In genomic region chr1:233664804-233665574, GRCh38 we compare ENCODE assay signal across 17 cellular contexts. TPM values are rescaled to one million over a fixed set of nuclear protein-coding genes. Genes with fewer than 3 reads are reported as not detected.
"Had no signal": no experiment of that assay in that cellular context is flagged by ENCODE, and none has a peak within 500 bp of the region (broad histone marks: within the 10 kb centered on the region; RNA-seq: fewer than 3 reads in every experiment).

No MANE protein-coding gene starts in this region.

- H3K27me3 Mint-ChIP-seq: activated CD4-positive, alpha-beta T cell treated with anti-CD3 and anti-CD28 coated beads, Interleukin-2, amount 10 ng/mL, durations not matched to agents 7 days and 5 days; activated naive CD8-positive, alpha-beta T cell treated with anti-CD3 and anti-CD28 coated beads for 36 hours; memory B cell; stimulated activated naive B cell treated with anti-CD40 and anti-IgM and Interleukin-4, amounts not matched to agents 10 μg/mL and 1 μg/mL and 100 μg/mL, for 72 hours had no signal

- H3K36me3 Mint-ChIP-seq: activated naive CD8-positive, alpha-beta T cell treated with anti-CD3 and anti-CD28 coated beads for 36 hours; memory B cell; naive thymus-derived CD8-positive, alpha-beta T cell; stimulated activated naive B cell treated with anti-CD40 and anti-IgM and Interleukin-4, amounts not matched to agents 10 μg/mL and 1 μg/mL and 100 μg/mL, for 72 hours had no signal

- H3K4me3 Mint-ChIP-seq: activated CD4-positive, alpha-beta T cell treated with anti-CD3 and anti-CD28 coated beads, Interleukin-2, amount 10 ng/mL, durations not matched to agents 7 days and 5 days; activated naive CD8-positive, alpha-beta T cell treated with anti-CD3 and anti-CD28 coated beads for 36 hours; activated T-helper 1 cell treated with anti-CD3 and anti-CD28 coated beads, Interleukin-12 subunit alpha, Interleukin-12 subunit beta, Interleukin-2, Interleukin-4 antibody, amounts not matched to agents 30 ng/mL and 10 ng/mL and 1 ng/mL, durations not matched to agents 14 hours and 24 hours and 36 hours; memory B cell; naive thymus-derived CD8-positive, alpha-beta T cell; stimulated activated naive B cell treated with anti-CD40 and anti-IgM and Interleukin-4, amounts not matched to agents 10 μg/mL and 1 μg/mL and 100 μg/mL, for 72 hours; T-helper 2 cell treated with Interferon-gamma antibody and Interleukin-4, amounts not matched to agents 5 μg/mL and 100 μg/mL, for 36 hours had no signal

- ATAC-seq: gastrocnemius medialis; naive thymus-derived CD8-positive, alpha-beta T cell; stimulated activated naive B cell treated with anti-CD40 and anti-IgM and Interleukin-4, amounts not matched to agents 10 μg/mL and 1 μg/mL and 100 μg/mL, for 72 hours had no signal

- H3K4me1 ChIP-seq: gastrocnemius medialis, parathyroid adenoma, tibial nerve had no signal

- H3K36me3 ChIP-seq: brain microvascular endothelial cell, gastrocnemius medialis, tibial nerve had no signal

- H3K4me1 Mint-ChIP-seq: activated CD4-positive, alpha-beta T cell treated with anti-CD3 and anti-CD28 coated beads, Interleukin-2, amount 10 ng/mL, durations not matched to agents 7 days and 5 days; activated naive CD8-positive, alpha-beta T cell treated with anti-CD3 and anti-CD28 coated beads for 36 hours; memory B cell; naive thymus-derived CD8-positive, alpha-beta T cell; stimulated activated naive B cell treated with anti-CD40 and anti-IgM and Interleukin-4, amounts not matched to agents 10 μg/mL and 1 μg/mL and 100 μg/mL, for 72 hours had no signal

- DNase-seq: activated CD4-positive, alpha-beta T cell treated with anti-CD3 and anti-CD28 coated beads, Interleukin-2, amount 10 ng/mL, durations not matched to agents 7 days and 5 days; activated CD4-positive, CD25-positive, alpha-beta regulatory T cell; activated CD8-positive, alpha-beta memory T cell treated with anti-CD3 and anti-CD28 coated beads, Interleukin-2, amount 50 U/mL, for 48 hours; activated naive CD8-positive, alpha-beta T cell treated with anti-CD3 and anti-CD28 coated beads for 36 hours; amygdala; brain microvascular endothelial cell; dermis blood vessel endothelial cell; gastrocnemius medialis; naive thymus-derived CD8-positive, alpha-beta T cell; stimulated activated CD4-positive, alpha-beta T cell treated with anti-CD3 and anti-CD28 coated beads, Interleukin-2, amount 100 ng/mL, for 48 hours; stimulated activated naive B cell treated with anti-CD40 and anti-IgM and Interleukin-4, amounts not matched to agents 10 μg/mL and 1 μg/mL and 100 μg/mL, for 72 hours had no signal

- H3K27ac ChIP-seq: brain microvascular endothelial cell, epithelial cell of prostate, gastrocnemius medialis, parathyroid adenoma, tibial nerve had no signal

- H3K9me3 ChIP-seq: gastrocnemius medialis, tibial nerve had no signal

- H3K4me3 ChIP-seq: gastrocnemius medialis, tibial nerve had no signal

- H3K9me3 Mint-ChIP-seq: activated CD4-positive, alpha-beta T cell treated with anti-CD3 and anti-CD28 coated beads, Interleukin-2, amount 10 ng/mL, durations not matched to agents 7 days and 5 days; activated naive CD8-positive, alpha-beta T cell treated with anti-CD3 and anti-CD28 coated beads for 36 hours; activated T-helper 1 cell treated with anti-CD3 and anti-CD28 coated beads, Interleukin-12 subunit alpha, Interleukin-12 subunit beta, Interleukin-2, Interleukin-4 antibody, amounts not matched to agents 30 ng/mL and 10 ng/mL and 1 ng/mL, durations not matched to agents 14 hours and 24 hours and 36 hours; T-helper 2 cell treated with Interferon-gamma antibody and Interleukin-4, amounts not matched to agents 5 μg/mL and 100 μg/mL, for 36 hours had no signal

- H3K27ac Mint-ChIP-seq: activated CD4-positive, alpha-beta T cell treated with anti-CD3 and anti-CD28 coated beads, Interleukin-2, amount 10 ng/mL, durations not matched to agents 7 days and 5 days; activated naive CD8-positive, alpha-beta T cell treated with anti-CD3 and anti-CD28 coated beads for 36 hours; activated T-helper 1 cell treated with anti-CD3 and anti-CD28 coated beads, Interleukin-12 subunit alpha, Interleukin-12 subunit beta, Interleukin-2, Interleukin-4 antibody, amounts not matched to agents 30 ng/mL and 10 ng/mL and 1 ng/mL, durations not matched to agents 14 hours and 24 hours and 36 hours; memory B cell; naive thymus-derived CD8-positive, alpha-beta T cell; stimulated activated naive B cell treated with anti-CD40 and anti-IgM and Interleukin-4, amounts not matched to agents 10 μg/mL and 1 μg/mL and 100 μg/mL, for 72 hours; T-helper 2 cell treated with Interferon-gamma antibody and Interleukin-4, amounts not matched to agents 5 μg/mL and 100 μg/mL, for 36 hours had no signal

- H3K27me3 ChIP-seq: brain microvascular endothelial cell, gastrocnemius medialis, tibial nerve had no signal

RNA-seq across cellular contexts. Expression of gene KCNK1, which starts 51.1 kb away (rescaled TPM):
- total RNA-seq: activated naive CD8-positive, alpha-beta T cell treated with anti-CD3 and anti-CD28 coated beads for 36 hours; naive thymus-derived CD8-positive, alpha-beta T cell had no signal
- polyA plus RNA-seq: naive thymus-derived CD8-positive, alpha-beta T cell had no signal
